In the genomic region with DNA sequence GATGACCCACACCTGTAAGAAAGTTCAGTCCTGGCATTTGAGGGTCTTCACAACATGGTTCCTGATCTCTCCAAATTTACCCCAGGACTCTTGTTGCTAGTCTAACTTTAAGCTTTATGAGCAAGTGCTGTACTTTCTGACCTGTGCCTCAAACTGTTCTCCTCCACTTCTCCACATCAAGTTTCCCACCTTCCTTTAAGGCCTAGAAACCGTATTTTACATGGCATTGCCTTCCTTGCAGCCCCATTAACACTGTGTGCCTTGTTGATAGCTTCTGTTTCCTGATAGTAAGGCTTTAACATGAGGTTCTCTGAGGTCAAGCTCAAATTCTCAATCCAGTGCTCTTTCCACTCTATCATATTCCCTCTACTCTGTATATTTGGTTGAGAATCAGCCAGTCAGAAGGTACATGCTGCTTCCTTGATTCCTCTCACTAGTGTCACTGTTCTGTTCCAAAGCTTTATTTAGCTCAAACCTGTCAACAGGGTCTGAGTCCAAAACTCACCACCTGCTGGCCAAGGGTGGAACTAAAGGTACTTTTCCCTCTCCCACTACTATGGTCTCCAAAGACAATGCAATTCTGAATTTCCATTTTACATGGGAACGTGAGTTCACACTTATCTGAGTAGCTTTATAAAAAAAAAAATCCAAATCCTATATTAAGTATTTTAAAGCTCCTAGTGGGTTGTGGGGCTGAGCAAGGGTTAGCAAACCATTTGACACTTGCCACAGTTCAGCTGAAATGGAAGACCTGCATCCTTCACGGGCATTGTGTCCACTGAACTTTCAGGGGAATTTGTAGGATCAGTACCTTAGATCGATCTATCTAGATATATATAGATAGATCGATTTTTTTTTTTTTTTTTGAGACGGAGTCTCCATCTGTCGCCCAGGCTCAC, we compare ENCODE assay signal across 8 cellular contexts. TPM values are rescaled to one million over a fixed set of nuclear protein-coding genes. Genes with fewer than 3 reads are reported as not detected.
DNase-seq lines count a peak whose midpoint lies in the region; ATAC-seq and TF ChIP-seq lines count a peak whose summit lies in the region.

No MANE protein-coding gene starts in this region.

- H3K27ac Mint-ChIP-seq in memory B cell, result no peak overlapping the region

- H3K27me3 Mint-ChIP-seq in memory B cell, result no peaks in the 10 kb centered on the region

- TF ChIP-seq CTCF in VCaP (conservative IDR thresholded peaks at IDR 0.05), result peak; percentile 83

- peaks cover 7% of the 10 kb centered on the region for H3K4me1 Mint-ChIP-seq in memory B cell

- no peak overlapping the region for H3K27ac ChIP-seq in VCaP

- ATAC-seq in memory B cell (ENCODE audit: low read depth) (peak; percentile 88), HG03095 (IDR thresholded peaks at IDR 0.05; ENCODE audit: unreplicated experiment) (no peak)

- H3K9me3 Mint-ChIP-seq in memory B cell, result no peaks in the 10 kb centered on the region

- H3K36me3 Mint-ChIP-seq in memory B cell, result peaks cover 19% of the 10 kb centered on the region

- H3K4me3 Mint-ChIP-seq in memory B cell, result no peak overlapping the region

- DNase-seq in NCI-H345 (lab: John Stamatoyannopoulos, UW) (peak; percentile 17), NCI-H345 treated with DMSO at 0.1 percent for 48 hours (lab: John Stamatoyannopoulos, UW; ENCODE audit: unreplicated experiment) (no peak), M059J (ENCODE audit: low read depth) (peak; percentile 54), cerebellum (ENCODE audit: low spot score) (peak; percentile 90), memory B cell (ENCODE audit: low spot score in 2 of 2) (peak; percentile 35 to 40), superior temporal gyrus (ENCODE audit: extremely low spot score) (peak; percentile 67)

RNA-seq across cellular contexts. Expression of a gene that starts 21.1 kb away (rescaled TPM):
- 269 and 438 TPM in 2 replicates for total RNA-seq in M059J (2014; rRNA removed; shearing (Covaris generic))
- 146 TPM for total RNA-seq in cerebellum

RNA-seq across cellular contexts. Expression of a gene that starts 28.4 kb away (rescaled TPM):
- 37.1 and 46.7 TPM in 2 replicates for total RNA-seq in M059J (2014; rRNA removed; shearing (Covaris generic))
- 39.7 TPM for total RNA-seq in cerebellum

RNA-seq across cellular contexts. Expression of a gene that starts 45.1 kb away (rescaled TPM):
- 27.5 and 29.2 TPM in 2 replicates for total RNA-seq in M059J (2014; rRNA removed; shearing (Covaris generic))
- total RNA-seq in cerebellum, result 12.6 TPM

RNA-seq across cellular contexts. Expression of a gene that starts 51.6 kb away (rescaled TPM):
- 124 and 135 TPM in 2 replicates for total RNA-seq in M059J (2014; rRNA removed; shearing (Covaris generic))
- 35.6 TPM for total RNA-seq in cerebellum
